ENCODE assay signal across 35 cellular contexts in the genomic region with DNA sequence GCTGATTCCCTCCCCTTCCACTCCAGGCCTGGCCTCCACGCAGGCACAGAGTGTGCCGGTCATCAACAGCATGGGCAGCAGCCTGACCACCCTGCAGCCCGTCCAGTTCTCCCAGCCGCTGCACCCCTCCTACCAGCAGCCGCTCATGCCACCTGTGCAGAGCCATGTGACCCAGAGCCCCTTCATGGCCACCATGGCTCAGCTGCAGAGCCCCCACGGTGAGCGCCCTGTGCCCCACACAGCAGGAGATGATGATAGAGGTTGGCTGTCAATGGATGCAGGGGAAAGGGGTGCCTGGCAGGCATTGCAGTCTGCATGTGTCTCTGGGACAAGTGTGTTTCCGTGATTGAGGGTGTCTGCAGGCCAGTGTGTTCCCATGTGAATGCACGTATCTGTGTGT. TPM values are rescaled to one million over a fixed set of nuclear protein-coding genes. Genes with fewer than 3 reads are reported as not detected.
"Had no signal": no experiment of that assay in that cellular context is flagged by ENCODE, and none has a peak within 500 bp of the region (broad histone marks: within the 10 kb centered on the region; RNA-seq: fewer than 3 reads in every experiment).

No MANE protein-coding gene starts in this region.

- FAIRE-seq: bronchial epithelial cell had no signal

- H3K4me3 Mint-ChIP-seq: activated CD4-positive, alpha-beta memory T cell treated with anti-CD3 and anti-CD28 coated beads, Interleukin-2, amount 10 ng/mL, durations not matched to agents 7 days and 5 days; activated CD8-positive, alpha-beta memory T cell treated with anti-CD3 and anti-CD28 coated beads, Interleukin-2, amount 10 ng/mL, durations not matched to agents 7 days and 5 days; activated naive CD4-positive, alpha-beta T cell treated with anti-CD3 and anti-CD28 coated beads, Interleukin-2, amount 10 ng/mL, durations not matched to agents 7 days and 5 days; activated naive CD8-positive, alpha-beta T cell; activated naive CD8-positive, alpha-beta T cell treated with anti-CD3 and anti-CD28 coated beads, Interleukin-2, amount 50 U/mL, for 24 hours; brain had no signal

- H3K27ac Mint-ChIP-seq: activated CD4-positive, alpha-beta memory T cell treated with anti-CD3 and anti-CD28 coated beads, Interleukin-2, amount 10 ng/mL, durations not matched to agents 7 days and 5 days; activated CD8-positive, alpha-beta memory T cell treated with anti-CD3 and anti-CD28 coated beads, Interleukin-2, amount 10 ng/mL, durations not matched to agents 7 days and 5 days; activated naive CD4-positive, alpha-beta T cell treated with anti-CD3 and anti-CD28 coated beads, Interleukin-2, amount 10 ng/mL, durations not matched to agents 7 days and 5 days; activated naive CD8-positive, alpha-beta T cell; activated naive CD8-positive, alpha-beta T cell treated with anti-CD3 and anti-CD28 coated beads, Interleukin-2, amount 50 U/mL, for 24 hours; brain had no signal

- H3K27ac ChIP-seq: Peyer's patch, WERI-Rb-1 had no signal

- H3K36me3 Mint-ChIP-seq: activated CD8-positive, alpha-beta memory T cell treated with anti-CD3 and anti-CD28 coated beads, Interleukin-2, amount 10 ng/mL, durations not matched to agents 7 days and 5 days; activated naive CD4-positive, alpha-beta T cell treated with anti-CD3 and anti-CD28 coated beads, Interleukin-2, amount 10 ng/mL, durations not matched to agents 7 days and 5 days; activated naive CD8-positive, alpha-beta T cell; brain had no signal

- H3K4me3 ChIP-seq: Peyer's patch had no signal

- H3K4me1 ChIP-seq: Peyer's patch had no signal

- H3K4me1 Mint-ChIP-seq: activated CD4-positive, alpha-beta memory T cell treated with anti-CD3 and anti-CD28 coated beads, Interleukin-2, amount 10 ng/mL, durations not matched to agents 7 days and 5 days; activated CD8-positive, alpha-beta memory T cell treated with anti-CD3 and anti-CD28 coated beads, Interleukin-2, amount 10 ng/mL, durations not matched to agents 7 days and 5 days; activated naive CD8-positive, alpha-beta T cell treated with anti-CD3 and anti-CD28 coated beads, Interleukin-2, amount 50 U/mL, for 24 hours had no signal

- H3K9me3 ChIP-seq: Peyer's patch had no signal

- H3K27me3 ChIP-seq: Peyer's patch had no signal

- H3K36me3 ChIP-seq: WERI-Rb-1 had no signal

- ATAC-seq: activated CD8-positive, alpha-beta memory T cell treated with anti-CD3 and anti-CD28 coated beads, Interleukin-2, amount 10 ng/mL, durations not matched to agents 7 days and 5 days; activated naive CD8-positive, alpha-beta T cell treated with anti-CD3 and anti-CD28 coated beads, Interleukin-2, amount 50 U/mL, for 24 hours; PC-3 had no signal

- DNase-seq: activated CD4-positive, alpha-beta memory T cell treated with anti-CD3 and anti-CD28 coated beads, Interleukin-2, amount 10 ng/mL, durations not matched to agents 7 days and 5 days; activated CD4-positive, alpha-beta T cell treated with anti-CD3 and anti-CD28 coated beads for 1 hour; activated CD4-positive, alpha-beta T cell treated with anti-CD3 and anti-CD28 coated beads for 48 hours; activated CD4-positive, CD25-positive, alpha-beta regulatory T cell; activated CD8-positive, alpha-beta memory T cell treated with anti-CD3 and anti-CD28 coated beads for 24 hours; activated CD8-positive, alpha-beta memory T cell treated with anti-CD3 and anti-CD28 coated beads, Interleukin-2, amount 10 ng/mL, durations not matched to agents 7 days and 5 days; activated CD8-positive, alpha-beta memory T cell treated with anti-CD3 and anti-CD28 coated beads, Interleukin-2, amount 50 U/mL, for 48 hours; activated effector memory CD4-positive, alpha-beta T cell treated with Interleukin-2 at 50 U/mL for 16 hours; activated naive CD4-positive, alpha-beta T cell treated with anti-CD3 and anti-CD28 coated beads, Interleukin-2, amount 10 ng/mL, durations not matched to agents 7 days and 5 days; activated naive CD8-positive, alpha-beta T cell treated with anti-CD3 and anti-CD28 coated beads, Interleukin-2, amount 50 U/mL, for 24 hours; activated T-cell treated with anti-CD3 and anti-CD28 coated beads, Interleukin-2, amount 50 U/mL, for 48 hours; anterior cingulate cortex; Karpas-422; NCI-H1105; NCI-H1417 treated with DMSO at 0.1 percent for 48 hours; NCI-H187 treated with DMSO at 0.1 percent for 48 hours; NCI-H2081; NCI-H2171 treated with DMSO at 0.1 percent for 48 hours; NCI-H446 treated with DMSO at 0.1 percent for 48 hours; NCI-H524; NCI-H748 treated with DMSO at 0.1 percent for 48 hours; NK-92 treated with Interleukin-12 subunit alpha and Interleukin-12 subunit beta, amount 100 ng/mL, for 24 hours; PC-3; Peyer's patch; RPMI8226; SIG-M5; T1000; WERI-Rb-1 had no signal

- H3K9me3 Mint-ChIP-seq: activated CD4-positive, alpha-beta memory T cell treated with anti-CD3 and anti-CD28 coated beads, Interleukin-2, amount 10 ng/mL, durations not matched to agents 7 days and 5 days; activated naive CD4-positive, alpha-beta T cell treated with anti-CD3 and anti-CD28 coated beads, Interleukin-2, amount 10 ng/mL, durations not matched to agents 7 days and 5 days; activated naive CD8-positive, alpha-beta T cell treated with anti-CD3 and anti-CD28 coated beads, Interleukin-2, amount 50 U/mL, for 24 hours; brain had no signal

RNA-seq across cellular contexts. Expression of gene HNF1A, which starts 19.1 kb away (rescaled TPM):
- total RNA-seq: activated CD4-positive, alpha-beta memory T cell treated with anti-CD3 and anti-CD28 coated beads, Interleukin-2, amount 10 ng/mL, durations not matched to agents 7 days and 5 days; activated CD8-positive, alpha-beta memory T cell treated with anti-CD3 and anti-CD28 coated beads, Interleukin-2, amount 10 ng/mL, durations not matched to agents 7 days and 5 days; bronchial epithelial cell; MCF 10A; PC-3; SK-MEL-5; T-helper 1 cell treated with Interleukin-12 subunit alpha and Interleukin-12 subunit beta and Interleukin-4 antibody, amounts not matched to agents 30 ng/mL and 1 ng/mL, for 36 hours; T-helper 2 cell treated with Interferon-gamma antibody and Interleukin-4, amounts not matched to agents 100 ng/mL and 5 ng/mL, for 36 hours had no signal
